ENCODE assay signal across 14 cellular contexts in the genomic region with DNA sequence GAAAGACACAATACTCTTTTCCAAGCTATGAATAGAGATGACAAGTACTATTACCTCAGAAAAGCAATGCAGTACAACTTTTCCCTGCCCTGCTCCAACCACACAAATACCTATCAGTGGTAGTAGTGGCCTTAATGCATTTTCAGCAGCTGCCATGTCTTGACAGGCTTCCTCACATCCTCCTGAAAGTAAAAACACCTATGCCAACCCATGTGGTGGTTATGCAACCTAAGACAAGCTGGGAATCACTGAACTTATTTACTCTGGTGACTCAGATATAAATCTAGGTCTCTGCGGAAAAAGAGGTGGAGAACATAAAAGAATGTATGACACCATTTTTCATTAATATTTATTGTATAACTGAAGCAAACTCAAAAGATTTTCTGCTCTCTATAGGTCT. TPM values are rescaled to one million over a fixed set of nuclear protein-coding genes. Genes with fewer than 3 reads are reported as not detected.
DNase-seq lines count a peak whose midpoint lies in the region; ATAC-seq and TF ChIP-seq lines count a peak whose summit lies in the region.
"Had no signal": no experiment of that assay in that cellular context is flagged by ENCODE, and none has a peak within 500 bp of the region (broad histone marks: within the 10 kb centered on the region; RNA-seq: fewer than 3 reads in every experiment).

No MANE protein-coding gene starts in this region.

- H3F3A ChIP-seq in PC-9 (ENCODE audit: insufficient read depth, low read depth): peaks cover 5% of the 10 kb centered on the region; the same call in 1 of the 2 replicates

- H3K27me3 Mint-ChIP-seq in endothelial cell (ENCODE audit: unreplicated experiment): peaks cover 1% of the 10 kb centered on the region
- H3K27me3 Mint-ChIP-seq in activated CD4-positive, alpha-beta T cell treated with anti-CD3 and anti-CD28 coated beads for 36 hours: no peaks in the 10 kb centered on the region

- H2AFZ ChIP-seq in PC-9: no peak overlapping the region

- no peak for ATAC-seq in activated CD4-positive, alpha-beta T cell treated with anti-CD3 and anti-CD28 coated beads for 36 hours

- no peaks in the 10 kb centered on the region for H3K36me3 Mint-ChIP-seq in endothelial cell (ENCODE audit: low read depth, unreplicated experiment)
- no peaks in the 10 kb centered on the region for H3K36me3 Mint-ChIP-seq in activated CD4-positive, alpha-beta T cell treated with anti-CD3 and anti-CD28 coated beads for 36 hours (ENCODE audit: low read depth)

- peak overlapping the region; percentile 80 for H3K27ac ChIP-seq in PC-9
- H3K27ac ChIP-seq in epithelial cell of prostate: peak overlapping the region; percentile 88

- no peak overlapping the region for H3K4me3 Mint-ChIP-seq in endothelial cell (ENCODE audit: unreplicated experiment)
- no peak overlapping the region for H3K4me3 Mint-ChIP-seq in activated CD4-positive, alpha-beta T cell treated with anti-CD3 and anti-CD28 coated beads for 36 hours

- H3K9me2 ChIP-seq in PC-9 (ENCODE audit: insufficient read depth): no peaks in the 10 kb centered on the region

- DNase-seq in AG20443 (ENCODE audit: low spot score): peak; percentile 18
- DNase-seq in PC-9: peak; percentile 26 to 86
- DNase-seq in epithelial cell of prostate (ENCODE audit: low read depth, low spot score): peak; percentile 97
- DNase-seq in myocyte (ENCODE audit: low read depth): peak; percentile 80
- DNase-seq in activated gamma-delta T cell treated with Interleukin-2 at 50 U/mL for 16 hours: no peak
- no peak for DNase-seq in endothelial cell (ENCODE audit: low spot score)
- no peak for DNase-seq in activated CD4-positive, alpha-beta T cell treated with anti-CD3 and anti-CD28 coated beads for 36 hours
- no peak for DNase-seq in NCI-H2171 treated with DMSO at 0.1 percent for 48 hours (lab: John Stamatoyannopoulos, UW)
- DNase-seq: AML-193; effector CD4-positive, alpha-beta T cell; islet precursor cell; NCI-H1436 treated with DMSO at 0.1 percent for 48 hours; Right ventricle myocardium superior had no signal

- no peaks in the 10 kb centered on the region for H3K9me3 ChIP-seq in PC-9 (ENCODE audit: insufficient read depth, low read depth)

- H3K27ac Mint-ChIP-seq in endothelial cell (ENCODE audit: unreplicated experiment): no peak overlapping the region
- no peak overlapping the region for H3K27ac Mint-ChIP-seq in activated CD4-positive, alpha-beta T cell treated with anti-CD3 and anti-CD28 coated beads for 36 hours

- H3K9me3 Mint-ChIP-seq in endothelial cell (ENCODE audit: unreplicated experiment): no peaks in the 10 kb centered on the region
- no peaks in the 10 kb centered on the region for H3K9me3 Mint-ChIP-seq in activated CD4-positive, alpha-beta T cell treated with anti-CD3 and anti-CD28 coated beads for 36 hours (ENCODE audit: low read depth)

- intact Hi-C loops in PC-9 (cut with micrococcal nuclease; ENCODE audit: unreplicated experiment): loop anchor here (2.0 to 10.0 kb wide), 3 partner anchors 13 to 367 kb away; partner anchors contain the start of gene CDS1
- intact Hi-C loops in activated CD4-positive, alpha-beta T cell treated with anti-CD3 and anti-CD28 coated beads for 36 hours (cut with DNase I, micrococcal nuclease): no loop called here

- no peak overlapping the region for H3K4me3 ChIP-seq in PC-9
- H3K4me3 ChIP-seq: skin epidermis had no signal

- H4K20me1 ChIP-seq in PC-9 (ENCODE audit: insufficient read depth): no peaks in the 10 kb centered on the region

- H3K36me3 ChIP-seq in PC-9 (ENCODE audit: low read depth): no peaks in the 10 kb centered on the region

- H3K27me3 ChIP-seq in PC-9 (ENCODE audit: insufficient read depth, low read depth): no peaks in the 10 kb centered on the region

- H3K4me2 ChIP-seq in PC-9: peak overlapping the region; percentile 61

- CTCF ChIA-PET in PC-9 (lab: Charles Lee): interaction anchor here (0.6 kb wide), 1 partner anchor 1815 kb away, joined by 4 read pairs; no protein-coding TSS in a partner anchor
- CTCF ChIA-PET in activated CD4-positive, alpha-beta T cell treated with anti-CD3 and anti-CD28 coated beads for 36 hours (lab: Charles Lee): no interaction called here

- peaks cover 24% of the 10 kb centered on the region for H3K4me1 Mint-ChIP-seq in endothelial cell (ENCODE audit: unreplicated experiment)
- H3K4me1 Mint-ChIP-seq in activated CD4-positive, alpha-beta T cell treated with anti-CD3 and anti-CD28 coated beads for 36 hours: no peaks in the 10 kb centered on the region

- TF ChIP-seq CTCF in PC-9 (conservative IDR thresholded peaks at IDR 0.05) (no peak), endothelial cell (IDR thresholded peaks at IDR 0.05; ENCODE audit: unreplicated experiment) (no peak)

- no TSS peak for BruUV-seq in PC-9 (replicated peaks; lab: Mats Ljungman, UMichigan)

- H3K79me2 ChIP-seq in PC-9 (ENCODE audit: low read depth): peaks cover 63% of the 10 kb centered on the region

- POLR2A ChIA-PET in PC-9 (lab: Charles Lee; ENCODE audit: unreplicated experiment): interaction anchor here (0.7 kb wide), 1 partner anchor 374 kb away, joined by 5 read pairs; no protein-coding TSS in a partner anchor
- POLR2A ChIA-PET in activated CD4-positive, alpha-beta T cell treated with anti-CD3 and anti-CD28 coated beads for 36 hours (lab: Charles Lee): no interaction called here

- H3K4me1 ChIP-seq in PC-9 (replicated peaks; ENCODE audit: insufficient read depth): peaks cover 25% of the 10 kb centered on the region

RNA-seq across cellular contexts. Expression of gene WDFY3, which starts 14.5 kb away (rescaled TPM):
- total RNA-seq in PC-9 (2021) (35.4 and 46.3 TPM in 2 replicates), myocyte (46.3 and 69.6 TPM in 2 replicates), endothelial cell (ENCODE audit: unreplicated experiment) (94.8 TPM)
- 25.0 TPM for polyA plus RNA-seq in myocyte (2012)
- 1 to 10 TPM; 1.8 to 2.3 TPM for total RNA-seq in activated CD4-positive, alpha-beta T cell treated with anti-CD3 and anti-CD28 coated beads for 36 hours

Comparison
In these comparisons a context has a peak if more than half of its experiments do, and no peak if none do; other contexts are left out.
1. DNase-seq: peak in AG20443 (single experiment), PC-9 (2 of 2), epithelial cell of prostate (single experiment) and myocyte (single experiment); none in activated gamma-delta T cell treated with Interleukin-2 at 50 U/mL for 16 hours (single experiment), endothelial cell (single experiment), activated CD4-positive, alpha-beta T cell treated with anti-CD3 and anti-CD28 coated beads for 36 hours (single experiment) and NCI-H2171 treated with DMSO at 0.1 percent for 48 hours (single experiment).
2. RNA of gene WDFY3, which starts 14.5 kb away (total RNA-seq): 94.8 TPM in endothelial cell (single experiment), 46.3 to 69.6 TPM in myocyte and 35.4 to 46.3 TPM in PC-9; 1.8 to 2.3 TPM in activated CD4-positive, alpha-beta T cell treated with anti-CD3 and anti-CD28 coated beads for 36 hours; every median in the first group is over 10 times any median in the second.